In genomic region chr1:229642376-229642775, GRCh38 we compare ENCODE assay signal across 20 cellular contexts.
"Had no signal": no experiment of that assay in that cellular context is flagged by ENCODE, and none has a peak within 500 bp of the region (broad histone marks: within the 10 kb centered on the region; RNA-seq: fewer than 3 reads in every experiment).

No MANE protein-coding gene starts in this region.

- H3K9me3 ChIP-seq: ascending aorta, breast epithelium, esophagus muscularis mucosa, lower lobe of right lung, prostate gland had no signal

- H3K27ac ChIP-seq: ascending aorta, breast epithelium, esophagus muscularis mucosa, lower lobe of right lung, prostate gland had no signal

- H3K4me3 Mint-ChIP-seq: activated CD4-positive, alpha-beta T cell treated with anti-CD3 and anti-CD28 coated beads, Interleukin-2, amount 10 ng/mL, durations not matched to agents 7 days and 5 days; activated CD8-positive, alpha-beta T cell treated with anti-CD3 and anti-CD28 coated beads, Interleukin-2, amount 10 ng/mL, durations not matched to agents 7 days and 5 days; mesothelial cell of epicardium; nephron; stimulated activated naive CD8-positive, alpha-beta T cell treated with anti-CD3 and anti-CD28 coated beads, Interleukin-15, amount 100 ng/mL, for 72 hours; type B pancreatic cell had no signal

- H3K4me3 ChIP-seq: ascending aorta, breast epithelium, esophagus muscularis mucosa, lower lobe of right lung, prostate gland had no signal

- DNase-seq: activated CD4-positive, alpha-beta T cell treated with anti-CD3 and anti-CD28 coated beads, Interleukin-2, amount 10 ng/mL, durations not matched to agents 7 days and 5 days; activated CD8-positive, alpha-beta T cell treated with anti-CD3 and anti-CD28 coated beads, Interleukin-2, amount 10 ng/mL, durations not matched to agents 7 days and 5 days; activated gamma-delta T cell treated with Interleukin-2 at 50 U/mL for 16 hours; effector CD4-positive, alpha-beta T cell; lower lobe of right lung; occipital lobe; right cardiac atrium; small intestine; stimulated activated CD4-positive, alpha-beta T cell treated with anti-CD3 and anti-CD28 coated beads, Interleukin-15, amount 100 ng/mL, for 24 hours; stimulated activated CD4-positive, alpha-beta T cell treated with anti-CD3 and anti-CD28 coated beads, Interleukin-2, amount 100 ng/mL, for 48 hours; stimulated activated naive CD8-positive, alpha-beta T cell treated with anti-CD3 and anti-CD28 coated beads, Interleukin-15, amount 100 ng/mL, for 72 hours; T-helper 1 cell; T-helper 9 cell had no signal

- H3K27ac Mint-ChIP-seq: activated CD4-positive, alpha-beta T cell treated with anti-CD3 and anti-CD28 coated beads, Interleukin-2, amount 10 ng/mL, durations not matched to agents 7 days and 5 days; activated CD8-positive, alpha-beta T cell treated with anti-CD3 and anti-CD28 coated beads, Interleukin-2, amount 10 ng/mL, durations not matched to agents 7 days and 5 days; mesothelial cell of epicardium; nephron; type B pancreatic cell had no signal

- H3K36me3 ChIP-seq: prostate gland had no signal

- H3K27me3 ChIP-seq: ascending aorta, breast epithelium, esophagus muscularis mucosa had no signal

- H3K4me1 ChIP-seq: ascending aorta, breast epithelium, prostate gland had no signal

- H3K9me3 Mint-ChIP-seq: activated CD4-positive, alpha-beta T cell treated with anti-CD3 and anti-CD28 coated beads, Interleukin-2, amount 10 ng/mL, durations not matched to agents 7 days and 5 days; mesothelial cell of epicardium; nephron; stimulated activated naive CD8-positive, alpha-beta T cell treated with anti-CD3 and anti-CD28 coated beads, Interleukin-15, amount 100 ng/mL, for 72 hours; type B pancreatic cell had no signal

- H3K4me1 Mint-ChIP-seq: mesothelial cell of epicardium, nephron had no signal

- H3K27me3 Mint-ChIP-seq: activated CD4-positive, alpha-beta T cell treated with anti-CD3 and anti-CD28 coated beads, Interleukin-2, amount 10 ng/mL, durations not matched to agents 7 days and 5 days; stimulated activated naive CD8-positive, alpha-beta T cell treated with anti-CD3 and anti-CD28 coated beads, Interleukin-15, amount 100 ng/mL, for 72 hours; type B pancreatic cell had no signal
